In genomic region chr10:110398419-110399162, GRCh38 we compare ENCODE assay signal across 9 cellular contexts.
DNase-seq lines count a peak whose midpoint lies in the region; ATAC-seq and TF ChIP-seq lines count a peak whose summit lies in the region.
"Had no signal": no experiment of that assay in that cellular context is flagged by ENCODE, and none has a peak within 500 bp of the region (broad histone marks: within the 10 kb centered on the region; RNA-seq: fewer than 3 reads in every experiment).

No MANE protein-coding gene starts in this region.

- peaks cover 36% of the 10 kb centered on the region for H3K4me1 ChIP-seq in RWPE2 (ENCODE audit: insufficient read depth, poor library complexity, severe bottlenecking)
- H3K4me1 ChIP-seq: HAP-1 had no signal

- H3K4me3 ChIP-seq in RWPE2 (ENCODE audit: severe bottlenecking), result no peak overlapping the region
- H3K4me3 ChIP-seq: HAP-1 had no signal

- no peaks in the 10 kb centered on the region for H3K9me3 ChIP-seq in RWPE2 (ENCODE audit: severe bottlenecking)
- H3K9me3 ChIP-seq: HAP-1 had no signal

- peak overlapping the region; percentile 98 for H3K27ac ChIP-seq in RWPE2 (ENCODE audit: poor library complexity, severe bottlenecking)

- TF ChIP-seq CTCF in RWPE2 (IDR thresholded peaks at IDR 0.05; ENCODE audit: poor library complexity, severe bottlenecking), result no peak

- no peaks in the 10 kb centered on the region for H3K36me3 ChIP-seq in RWPE2 (ENCODE audit: low read depth)
- H3K36me3 ChIP-seq: HAP-1 had no signal

- peak; percentile 100 for DNase-seq in ELR (ENCODE audit: low read depth)
- peak; percentile 99 for DNase-seq in RWPE2 (ENCODE audit: low spot score)
- peak; percentile 97 for DNase-seq in fibroblast of peridontal ligament (ENCODE audit: extremely low read depth)
- DNase-seq in posterior vena cava (ENCODE audit: low spot score), result peak; percentile 84
- no peak for DNase-seq in NCI-H1105 treated with DMSO at 0.1 percent for 48 hours (lab: John Stamatoyannopoulos, UW)
- no peak for DNase-seq in NCI-H146 treated with DMSO at 0.1 percent for 48 hours (lab: John Stamatoyannopoulos, UW; ENCODE audit: unreplicated experiment)

- no peaks in the 10 kb centered on the region for H3K27me3 ChIP-seq in RWPE2 (ENCODE audit: insufficient read depth, poor library complexity, severe bottlenecking)

- intact Hi-C loops in posterior vena cava (cut with DNase I), result no loop called here

- ATAC-seq in RWPE2 (ENCODE audit: low read depth) (peak; percentile 86), GM19397 (IDR thresholded peaks at IDR 0.05; ENCODE audit: unreplicated experiment) (no peak), GM21576 (IDR thresholded peaks at IDR 0.05; ENCODE audit: unreplicated experiment) (no peak)

Comparison
In these comparisons a context has a peak if more than half of its experiments do, and no peak if none do; other contexts are left out.
1. DNase-seq: peak in ELR (single experiment), RWPE2 (single experiment), fibroblast of peridontal ligament (single experiment) and posterior vena cava (single experiment); none in NCI-H1105 treated with DMSO at 0.1 percent for 48 hours (single experiment) and NCI-H146 treated with DMSO at 0.1 percent for 48 hours (single experiment).